ENCODE assay signal across 9 cellular contexts in the genomic region with DNA sequence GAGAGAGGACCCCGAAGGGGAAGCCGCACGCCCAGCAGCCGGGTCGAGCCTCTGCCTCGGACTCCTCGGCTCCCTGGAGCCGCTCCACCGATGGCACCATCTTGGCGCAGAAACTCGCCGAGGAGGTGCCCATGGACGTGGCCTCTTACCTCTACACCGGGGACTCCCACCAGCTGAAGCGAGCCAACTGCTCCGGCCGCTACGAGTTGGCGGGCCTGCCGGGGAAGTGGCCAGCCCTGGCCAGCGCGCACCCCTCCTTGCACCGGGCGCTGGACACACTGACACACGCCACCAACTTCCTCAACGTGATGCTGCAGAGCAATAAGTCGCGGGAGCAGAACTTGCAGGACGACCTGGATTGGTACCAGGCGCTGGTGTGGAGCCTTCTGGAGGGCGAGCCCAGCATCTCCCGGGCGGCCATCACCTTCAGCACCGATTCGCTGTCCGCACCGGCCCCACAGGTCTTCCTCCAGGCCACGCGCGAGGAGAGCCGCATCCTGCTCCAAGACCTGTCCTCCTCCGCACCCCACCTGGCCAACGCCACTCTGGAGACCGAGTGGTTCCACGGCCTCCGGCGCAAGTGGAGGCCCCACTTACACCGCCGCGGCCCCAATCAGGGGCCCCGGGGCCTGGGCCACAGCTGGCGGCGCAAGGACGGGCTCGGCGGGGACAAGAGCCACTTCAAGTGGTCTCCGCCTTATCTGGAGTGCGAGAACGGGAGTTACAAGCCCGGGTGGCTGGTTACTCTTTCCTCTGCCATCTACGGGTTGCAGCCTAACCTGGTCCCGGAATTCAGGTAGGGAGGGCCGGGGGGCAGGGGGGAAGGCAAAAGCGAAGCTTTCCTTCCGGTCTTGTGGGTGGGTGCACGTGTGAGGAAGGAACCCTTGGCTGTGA. TPM values are rescaled to one million over a fixed set of nuclear protein-coding genes. Genes with fewer than 3 reads are reported as not detected.
DNase-seq lines count a peak whose midpoint lies in the region; ATAC-seq, FAIRE-seq and TF ChIP-seq lines count a peak whose summit lies in the region.
"Had no signal": no experiment of that assay in that cellular context is flagged by ENCODE, and none has a peak within 500 bp of the region (broad histone marks: within the 10 kb centered on the region; RNA-seq: fewer than 3 reads in every experiment).

No MANE protein-coding gene starts in this region.

- H3K9me3 ChIP-seq in cardiac muscle cell (ENCODE audit: low read depth): no peaks in the 10 kb centered on the region
- H3K9me3 ChIP-seq in astrocyte (ENCODE audit: insufficient read depth, low read depth, low read length): no peaks in the 10 kb centered on the region
- no peaks in the 10 kb centered on the region for H3K9me3 ChIP-seq in HepG2 (ENCODE audit: low read length)
- H3K9me3 ChIP-seq in aorta (ENCODE audit: control insufficient read depth, low read length): no peaks in the 10 kb centered on the region

- CTCF ChIA-PET in HepG2 (lab: Yijun Ruan, JAX; ENCODE audit: low intra/inter-chr PET ratio, low total read pairs): no interaction called here
- CTCF ChIA-PET in activated naive CD4-positive, alpha-beta T cell treated with anti-CD3 and anti-CD28 coated beads for 36 hours (lab: Charles Lee): no interaction called here

- H3K27ac Mint-ChIP-seq in astrocyte (ENCODE audit: unreplicated experiment): no peak overlapping the region
- no peak overlapping the region for H3K27ac Mint-ChIP-seq in activated naive CD4-positive, alpha-beta T cell treated with anti-CD3 and anti-CD28 coated beads for 36 hours

- no peaks in the 10 kb centered on the region for H3K36me3 Mint-ChIP-seq in astrocyte (ENCODE audit: low read depth, unreplicated experiment)
- H3K36me3 Mint-ChIP-seq in activated naive CD4-positive, alpha-beta T cell treated with anti-CD3 and anti-CD28 coated beads for 36 hours (ENCODE audit: low read depth): no peaks in the 10 kb centered on the region

- no peaks in the 10 kb centered on the region for H3K9me3 Mint-ChIP-seq in astrocyte (ENCODE audit: unreplicated experiment)
- H3K9me3 Mint-ChIP-seq in activated naive CD4-positive, alpha-beta T cell treated with anti-CD3 and anti-CD28 coated beads for 36 hours: no peaks in the 10 kb centered on the region

- no peak for TF ChIP-seq POLR2A in HepG2 (IDR thresholded peaks at IDR 0.05; ENCODE audit: insufficient read depth in 1 of 2, low read depth in 2 of 2, low read length in 2 of 2)

- H3K4me2 ChIP-seq in astrocyte (ENCODE audit: low read length) (peak overlapping the region; percentile 93), HepG2 (ENCODE audit: low read depth, low read length) (no peak overlapping the region)

- H3K36me3 ChIP-seq in cardiac muscle cell (no peaks in the 10 kb centered on the region), astrocyte (ENCODE audit: insufficient read depth, low read length) (no peaks in the 10 kb centered on the region), HepG2 (replicated peaks in 1 of 2; ENCODE audit: control insufficient read depth in 1 of 2, insufficient read depth in 2 of 2, low read length in 2 of 2) (no peaks in the 10 kb centered on the region), aorta (ENCODE audit: control insufficient read depth in 1 of 2, insufficient read depth in 2 of 2, low read length in 1 of 2) (no peaks in the 10 kb centered on the region)

- H3K4me3 ChIP-seq in cardiac muscle cell (peak overlapping the region; percentile 48), astrocyte (ENCODE audit: insufficient read depth, low read depth, low read length) (peak overlapping the region; percentile 58), HepG2 (replicated peaks in 1 of 3; ENCODE audit: insufficient read depth in 1 of 3, low read depth in 2 of 3, low read length in 3 of 3) (no peak overlapping the region), aorta (ENCODE audit: low read length in 2 of 2) (no peak overlapping the region)

- no TSS peak for BruUV-seq in HepG2 (replicated peaks; lab: Mats Ljungman, UMichigan)

- H3K4me1 ChIP-seq in cardiac muscle cell (ENCODE audit: low read depth) (peaks cover 6% of the 10 kb centered on the region), astrocyte (ENCODE audit: insufficient read depth, low read length) (peaks cover 11% of the 10 kb centered on the region), HepG2 (ENCODE audit: insufficient read depth, low read length) (no peaks in the 10 kb centered on the region), aorta (ENCODE audit: control insufficient read depth in 1 of 2, insufficient read depth in 2 of 2, low read length in 2 of 2) (no peaks in the 10 kb centered on the region)

- intact Hi-C loops in cardiac septum (cut with DNase I): no loop called here
- intact Hi-C loops in HepG2 (cut with micrococcal nuclease; ENCODE audit: unreplicated experiment): no loop called here
- intact Hi-C loops in aorta (cut with DNase I): loop anchor here in 1 of 2 donors (10.0 kb wide), 1 partner anchor 161 kb away; a partner anchor contains a TSS
- intact Hi-C loops in activated naive CD4-positive, alpha-beta T cell treated with anti-CD3 and anti-CD28 coated beads for 36 hours (cut with micrococcal nuclease): no loop called here

- no peak for TF ChIP-seq RAD21 in HepG2 (CRISPR knock-in tag; IDR thresholded peaks at IDR 0.05)

- peaks cover 26% of the 10 kb centered on the region for H3K27me3 Mint-ChIP-seq in astrocyte (ENCODE audit: low read depth, unreplicated experiment)
- peaks cover 45% of the 10 kb centered on the region for H3K27me3 Mint-ChIP-seq in activated naive CD4-positive, alpha-beta T cell treated with anti-CD3 and anti-CD28 coated beads for 36 hours (ENCODE audit: low read depth)

- H3K4me1 Mint-ChIP-seq in astrocyte (ENCODE audit: low read depth, unreplicated experiment): no peaks in the 10 kb centered on the region
- peaks cover 12% of the 10 kb centered on the region for H3K4me1 Mint-ChIP-seq in activated naive CD4-positive, alpha-beta T cell treated with anti-CD3 and anti-CD28 coated beads for 36 hours (ENCODE audit: low read depth)

- no peak overlapping the region for H3K9ac ChIP-seq in astrocyte (ENCODE audit: low read length)
- no peak overlapping the region for H3K9ac ChIP-seq in HepG2 (ENCODE audit: insufficient read depth, low read depth, low read length)

- no peak overlapping the region for H3K27ac ChIP-seq in cardiac muscle cell
- no peak overlapping the region for H3K27ac ChIP-seq in astrocyte (ENCODE audit: low read depth, low read length)
- H3K27ac ChIP-seq in HepG2 (ENCODE audit: extremely low read length, insufficient read depth, low read length): no peak overlapping the region
- no peak overlapping the region for H3K27ac ChIP-seq in aorta (ENCODE audit: low read depth in 1 of 2, low read length in 2 of 2)
- H3K27ac ChIP-seq: RWPE1 had no signal

- TF ChIP-seq EP300 in HepG2 (IDR thresholded peaks at IDR 0.05; ENCODE audit: low read depth in 2 of 2, low read length in 2 of 2): no peak
- no peak for TF ChIP-seq EP300 in HepG2 (CRISPR knock-in tag; IDR thresholded peaks at IDR 0.05; ENCODE audit: borderline replicate concordance)

- H3K27me3 ChIP-seq in cardiac muscle cell (peaks cover 81% of the 10 kb centered on the region), astrocyte (ENCODE audit: insufficient read depth, low read length) (peaks cover 25% of the 10 kb centered on the region), HepG2 (ENCODE audit: control insufficient read depth in 1 of 2, insufficient read depth in 2 of 2, low read length in 2 of 2) (no peaks in the 10 kb centered on the region), aorta (ENCODE audit: control insufficient read depth in 1 of 2, insufficient read depth in 2 of 2, low read length in 1 of 2) (peaks cover 0 to 5% of the 10 kb centered on the region in 2 donors)

- DNase-seq in cardiac muscle cell (ENCODE audit: low read depth in 1 of 2, low spot score in 1 of 2) (peak; percentile 62 to 79), cardiac septum (ENCODE audit: low spot score) (no peak), astrocyte (ENCODE audit: low read depth) (peak; percentile 6), HepG2 (ENCODE audit: low spot score) (no peak), aorta (peak; percentile 49 to 75), NCI-H128 (lab: John Stamatoyannopoulos, UW; ENCODE audit: unreplicated experiment) (no peak)
- no peak for DNase-seq in activated naive CD4-positive, alpha-beta T cell treated with anti-CD3 and anti-CD28 coated beads for 36 hours

- POLR2A ChIA-PET in HepG2 (lab: Yijun Ruan, JAX): no interaction called here

- ATAC-seq in HepG2 (no peak; the same call in 2 of the 3 replicates), aorta (ENCODE audit: low FRiP score) (no peak), HG02642 (IDR thresholded peaks at IDR 0.05; ENCODE audit: poor library complexity, unreplicated experiment) (no peak)

- no peaks in the 10 kb centered on the region for H4K20me1 ChIP-seq in astrocyte (ENCODE audit: insufficient read depth, low read length)
- no peaks in the 10 kb centered on the region for H4K20me1 ChIP-seq in HepG2 (ENCODE audit: insufficient read depth, low read length)

- peak overlapping the region; percentile 86 for H3K4me3 Mint-ChIP-seq in astrocyte (ENCODE audit: unreplicated experiment)
- no peak overlapping the region for H3K4me3 Mint-ChIP-seq in activated naive CD4-positive, alpha-beta T cell treated with anti-CD3 and anti-CD28 coated beads for 36 hours

- in situ Hi-C loops in HepG2 (cut with HindIII; ENCODE audit: extremely low pct_ligation_motif_present, low pct_unique_long_range_greater_than_20kb): no loop called here

- WGBS in HepG2 (ENCODE audit: low lambda C conversion rate): 51% methylated on average over 6 of the region's 66 CpGs
- 1 to 2% methylated on average over 65 to 66 of the region's 66 CpGs for WGBS in aorta, 2 donors

- H2AFZ ChIP-seq in astrocyte (ENCODE audit: low read depth, low read length): peak overlapping the region; percentile 68
- H2AFZ ChIP-seq in HepG2 (ENCODE audit: low read length): no peak overlapping the region

- no peak for TF ChIP-seq CTCF in cardiac muscle cell (IDR thresholded peaks at IDR 0.05; ENCODE audit: low read depth, low read length)
- TF ChIP-seq CTCF in astrocyte (IDR thresholded peaks at IDR 0.05; ENCODE audit: insufficient read depth, low read depth, low read length): no peak
- no peak for TF ChIP-seq CTCF in HepG2 (CRISPR knock-in tag; IDR thresholded peaks at IDR 0.05)

- H3K79me2 ChIP-seq in astrocyte (ENCODE audit: insufficient read depth, low read length) (no peaks in the 10 kb centered on the region), HepG2 (ENCODE audit: insufficient read depth, low read length) (no peaks in the 10 kb centered on the region)

- FAIRE-seq in astrocyte (lab: Jason Lieb, UNC) (no peak), HepG2 (lab: Jason Lieb, UNC) (no peak)

RNA-seq across cellular contexts. Expression of a gene that starts 1.0 kb away (rescaled TPM):
- 0.18 and 0.28 TPM in 2 replicates for total RNA-seq in cardiac muscle cell
- 0.61 TPM in 1 of 2 replicates, not detected in the other for polyA plus RNA-seq in cardiac muscle cell
- total RNA-seq in cardiac septum: 0.05 TPM
- total RNA-seq in astrocyte: 0.12 and 0.27 TPM in 2 replicates
- total RNA-seq in HepG2 (2016; rRNA removed; fragmentation: Illumina TruSeq; extraction: Trizol): not detected in 2 replicates
- total RNA-seq in HepG2 (2016; cell fraction: cytosol; rRNA removed; fragmentation: Illumina TruSeq; extraction: Trizol; ENCODE audit: low read depth): not detected in 2 replicates
- not detected in 2 replicates for total RNA-seq in HepG2 (2016; cell fraction: insoluble cytoplasmic fraction; rRNA removed; fragmentation: Illumina TruSeq; extraction: Trizol)
- not detected in 2 replicates for total RNA-seq in HepG2 (2016; cell fraction: membrane; rRNA removed; fragmentation: Illumina TruSeq; extraction: Trizol)
- total RNA-seq in HepG2 (2016; cell fraction: nucleus; rRNA removed; fragmentation: Illumina TruSeq; extraction: Trizol): not detected in 2 replicates
- polyA plus RNA-seq in HepG2 (2011; rRNA removed): not detected in 2 replicates
- polyA plus RNA-seq in HepG2 (2011; cell fraction: cytosol; rRNA removed): not detected in 2 replicates
- polyA plus RNA-seq in HepG2 (2011; cell fraction: nucleus; rRNA removed): not detected in 2 replicates
- not detected in 2 replicates for polyA plus RNA-seq in HepG2 (2012)
- not detected in 2 replicates for polyA plus RNA-seq in HepG2 (2016; cell fraction: cytosol; fragmentation: Illumina TruSeq; extraction: Trizol; ENCODE audit: low read depth)
- polyA plus RNA-seq in HepG2 (2016; cell fraction: insoluble cytoplasmic fraction; fragmentation: Illumina TruSeq; extraction: Trizol; ENCODE audit: low read depth): not detected in 2 replicates
- polyA plus RNA-seq in HepG2 (2016; cell fraction: membrane; fragmentation: Illumina TruSeq; extraction: Trizol; ENCODE audit: low read depth): not detected in 2 replicates
- 0.09 TPM in 1 of 2 replicates, not detected in the other for polyA plus RNA-seq in HepG2 (2016; cell fraction: nucleus; fragmentation: Illumina TruSeq; extraction: Trizol; ENCODE audit: insufficient read depth, low read depth)
- not detected in 2 replicates for polyA minus RNA-seq in HepG2 (2011; rRNA and poly(A)+ RNA removed; ENCODE audit: low replicate concordance)
- not detected in 2 replicates for polyA minus RNA-seq in HepG2 (2011; cell fraction: cytosol; rRNA and poly(A)+ RNA removed)
- not detected in 2 replicates for polyA minus RNA-seq in HepG2 (2011; cell fraction: nucleus; rRNA and poly(A)+ RNA removed)
- under 1 TPM in 1 of 2 donors, not detected in 1; 0.42 TPM for total RNA-seq in aorta
- not detected for polyA plus RNA-seq in aorta
- total RNA-seq in activated naive CD4-positive, alpha-beta T cell treated with anti-CD3 and anti-CD28 coated beads for 36 hours: not detected

Comparison
In these comparisons a context has a peak if more than half of its experiments do, and no peak if none do; other contexts are left out.
1. DNase-seq: peak in cardiac muscle cell (2 of 2), astrocyte (single experiment) and aorta (2 of 2); none in cardiac septum (single experiment), HepG2 (single experiment), NCI-H128 (single experiment) and activated naive CD4-positive, alpha-beta T cell treated with anti-CD3 and anti-CD28 coated beads for 36 hours (single experiment).
2. H3K4me3 ChIP-seq: peak in cardiac muscle cell (single experiment) and astrocyte (single experiment); none in HepG2 (0 of 3) and aorta (0 of 2).